20 cellular contexts compared by ENCODE assay signal in genomic region chr4:183343730-183344129, GRCh38. TPM values are rescaled to one million over a fixed set of nuclear protein-coding genes. Genes with fewer than 3 reads are reported as not detected.
DNase-seq lines count a peak whose midpoint lies in the region; ATAC-seq, FAIRE-seq and TF ChIP-seq lines count a peak whose summit lies in the region.
"Had no signal": no experiment of that assay in that cellular context is flagged by ENCODE, and none has a peak within 500 bp of the region (broad histone marks: within the 10 kb centered on the region; RNA-seq: fewer than 3 reads in every experiment).

No MANE protein-coding gene starts in this region.

- no peaks in the 10 kb centered on the region for H4K20me1 ChIP-seq in BLaER1
- H4K20me1 ChIP-seq in HepG2 (ENCODE audit: insufficient read depth, low read length), result no peaks in the 10 kb centered on the region

- POLR2A ChIA-PET in HepG2 (lab: Yijun Ruan, JAX), result no interaction called here

- DNase-seq in coronary artery (ENCODE audit: low spot score) (peak; percentile 35), HepG2 (ENCODE audit: low spot score) (no peak), posterior vena cava (ENCODE audit: low spot score) (peak; percentile 73), DMS153 (lab: John Stamatoyannopoulos, UW) (no peak), cortex of kidney (lab: John Stamatoyannopoulos, UW) (no peak)
- DNase-seq: 8988T; AML-193; C1 segment of cervical spinal cord; Calu3; CD4-positive, alpha-beta T cell; DMS 273 treated with DMSO at 0.1 percent for 48 hours; DMS79; GOT3 had no signal

- FAIRE-seq in HepG2 (lab: Jason Lieb, UNC), result no peak
- FAIRE-seq: GM12878, GM18507, HTR-8/SVneo had no signal

- H3K79me2 ChIP-seq in HepG2 (ENCODE audit: insufficient read depth, low read length), result no peaks in the 10 kb centered on the region

- 33% methylated on average over 7 of the region's 7 CpGs for WGBS in HepG2 (ENCODE audit: low lambda C conversion rate)

- H3K9ac ChIP-seq in BLaER1 (no peak overlapping the region), HepG2 (ENCODE audit: insufficient read depth, low read depth, low read length) (no peak overlapping the region)

- TF ChIP-seq CTCF in coronary artery (IDR thresholded peaks at IDR 0.05) (no peak), HepG2 (CRISPR knock-in tag; IDR thresholded peaks at IDR 0.05) (no peak)

- H3K4me3 ChIP-seq in BLaER1 (peak overlapping the region; percentile 59; the same call in 1 of the 2 replicates), coronary artery (no peak overlapping the region), HepG2 (replicated peaks in 1 of 3; ENCODE audit: insufficient read depth in 1 of 3, low read depth in 2 of 3, low read length in 3 of 3) (no peak overlapping the region)
- H3K4me3 ChIP-seq: GM12878, HAP-1 had no signal

- H3K4me1 ChIP-seq in BLaER1 (peaks cover 40% of the 10 kb centered on the region), HepG2 (ENCODE audit: insufficient read depth, low read length) (no peaks in the 10 kb centered on the region)
- H3K4me1 ChIP-seq: HAP-1 had no signal

- CTCF ChIA-PET in HepG2 (lab: Yijun Ruan, JAX; ENCODE audit: low intra/inter-chr PET ratio, low total read pairs), result no interaction called here

- BruUV-seq in HepG2 (replicated peaks; lab: Mats Ljungman, UMichigan), result no TSS peak

- ATAC-seq in HepG2 (peak; percentile 25; the same call in 2 of the 3 replicates), GM21360 (IDR thresholded peaks at IDR 0.05; ENCODE audit: unreplicated experiment) (no peak)

- H3K27ac ChIP-seq in BLaER1, result peak overlapping the region; percentile 88; the same call in 1 of the 2 replicates
- no peak overlapping the region for H3K27ac ChIP-seq in coronary artery
- no peak overlapping the region for H3K27ac ChIP-seq in HepG2 (ENCODE audit: extremely low read length, insufficient read depth, low read length)

- H3K27me3 ChIP-seq in BLaER1 (no peaks in the 10 kb centered on the region), HepG2 (ENCODE audit: control insufficient read depth in 1 of 2, insufficient read depth in 2 of 2, low read length in 2 of 2) (no peaks in the 10 kb centered on the region)

- H3K4me2 ChIP-seq in BLaER1, result peak overlapping the region; percentile 92
- H3K4me2 ChIP-seq in HepG2 (ENCODE audit: low read depth, low read length), result no peak overlapping the region

- H3K9me3 ChIP-seq in BLaER1, result no peaks in the 10 kb centered on the region
- no peaks in the 10 kb centered on the region for H3K9me3 ChIP-seq in HepG2 (ENCODE audit: low read length)
- H3K9me3 ChIP-seq: HAP-1 had no signal

- TF ChIP-seq RAD21 in HepG2 (CRISPR knock-in tag; IDR thresholded peaks at IDR 0.05), result no peak

- H3K36me3 ChIP-seq in BLaER1, result no peaks in the 10 kb centered on the region
- H3K36me3 ChIP-seq in HepG2 (replicated peaks in 1 of 2; ENCODE audit: control insufficient read depth in 1 of 2, insufficient read depth in 2 of 2, low read length in 2 of 2), result no peaks in the 10 kb centered on the region
- H3K36me3 ChIP-seq: HAP-1 had no signal

- H2AFZ ChIP-seq in HepG2 (ENCODE audit: low read length), result no peak overlapping the region

- TF ChIP-seq POLR2A in HepG2 (IDR thresholded peaks at IDR 0.05; ENCODE audit: insufficient read depth in 1 of 2, low read depth in 2 of 2, low read length in 2 of 2), result no peak

- intact Hi-C loops in HepG2 (cut with micrococcal nuclease; ENCODE audit: unreplicated experiment) (no loop called here), posterior vena cava (cut with DNase I) (loop anchor here in 1 of 2 donors (1.0 kb wide), 1 partner anchor 28 kb away; no protein-coding TSS in a partner anchor)

- TF ChIP-seq EP300 in HepG2 (IDR thresholded peaks at IDR 0.05; ENCODE audit: low read depth in 2 of 2, low read length in 2 of 2), result no peak
- no peak for TF ChIP-seq EP300 in HepG2 (CRISPR knock-in tag; IDR thresholded peaks at IDR 0.05; ENCODE audit: borderline replicate concordance)

- in situ Hi-C loops in HepG2 (cut with HindIII; ENCODE audit: extremely low pct_ligation_motif_present, low pct_unique_long_range_greater_than_20kb), result no loop called here

TF ChIP-seq in HepG2, 621 proteins besides CTCF, POLR2A, EP300 and RAD21 (continues in another document):
- TF ChIP-seq THAP8 (CRISPR knock-in tag; IDR thresholded peaks at IDR 0.05; ENCODE audit: borderline replicate concordance) (no peak), ZNF703 (CRISPR knock-in tag; IDR thresholded peaks at IDR 0.05; ENCODE audit: borderline replicate concordance) (no peak), ZNF136 (CRISPR knock-in tag; IDR thresholded peaks at IDR 0.05; ENCODE audit: low read depth) (no peak), TBL1XR1 (IDR thresholded peaks at IDR 0.05; ENCODE audit: borderline replicate concordance, low read length, partially characterized antibody) (no peak), CEBPG (CRISPR knock-in tag; IDR thresholded peaks at IDR 0.05) (no peak), ZNF704 (CRISPR knock-in tag; IDR thresholded peaks at IDR 0.05; ENCODE audit: borderline replicate concordance) (no peak)

RNA-seq across cellular contexts. Expression of gene CLDN24, which starts 21.5 kb away (rescaled TPM):
- not detected in 2 replicates for total RNA-seq in HepG2 (2016; rRNA removed; fragmentation: Illumina TruSeq; extraction: Trizol)
- total RNA-seq in HepG2 (2016; cell fraction: cytosol; rRNA removed; fragmentation: Illumina TruSeq; extraction: Trizol; ENCODE audit: low read depth), result not detected in 2 replicates
- not detected in 2 replicates for total RNA-seq in HepG2 (2016; cell fraction: insoluble cytoplasmic fraction; rRNA removed; fragmentation: Illumina TruSeq; extraction: Trizol)
- not detected in 2 replicates for total RNA-seq in HepG2 (2016; cell fraction: membrane; rRNA removed; fragmentation: Illumina TruSeq; extraction: Trizol)
- not detected in 2 replicates for total RNA-seq in HepG2 (2016; cell fraction: nucleus; rRNA removed; fragmentation: Illumina TruSeq; extraction: Trizol)
- polyA plus RNA-seq in HepG2 (2011; rRNA removed), result not detected in 2 replicates
- polyA plus RNA-seq in HepG2 (2011; cell fraction: cytosol; rRNA removed), result not detected in 2 replicates
- not detected in 2 replicates for polyA plus RNA-seq in HepG2 (2011; cell fraction: nucleus; rRNA removed)
- not detected in 2 replicates for polyA plus RNA-seq in HepG2 (2012)
- polyA plus RNA-seq in HepG2 (2016; cell fraction: cytosol; fragmentation: Illumina TruSeq; extraction: Trizol; ENCODE audit: low read depth), result not detected in 2 replicates
- polyA plus RNA-seq in HepG2 (2016; cell fraction: insoluble cytoplasmic fraction; fragmentation: Illumina TruSeq; extraction: Trizol; ENCODE audit: low read depth), result not detected in 2 replicates
- polyA plus RNA-seq in HepG2 (2016; cell fraction: membrane; fragmentation: Illumina TruSeq; extraction: Trizol; ENCODE audit: low read depth), result not detected in 2 replicates
- not detected in 2 replicates for polyA plus RNA-seq in HepG2 (2016; cell fraction: nucleus; fragmentation: Illumina TruSeq; extraction: Trizol; ENCODE audit: insufficient read depth, low read depth)
- not detected in 2 replicates for polyA minus RNA-seq in HepG2 (2011; rRNA and poly(A)+ RNA removed; ENCODE audit: low replicate concordance)
- polyA minus RNA-seq in HepG2 (2011; cell fraction: cytosol; rRNA and poly(A)+ RNA removed), result not detected in 2 replicates
- not detected in 2 replicates for polyA minus RNA-seq in HepG2 (2011; cell fraction: nucleus; rRNA and poly(A)+ RNA removed)
- total RNA-seq in posterior vena cava, result not detected
- total RNA-seq: Calu3; CD4-positive, alpha-beta T cell; G401; GM12878 had no signal
- polyA plus RNA-seq: GM12878 had no signal

RNA-seq across cellular contexts. Expression of gene CLDN22, which starts 23.7 kb away (rescaled TPM):
- not detected in 2 replicates for total RNA-seq in HepG2 (2016; rRNA removed; fragmentation: Illumina TruSeq; extraction: Trizol)
- total RNA-seq in HepG2 (2016; cell fraction: cytosol; rRNA removed; fragmentation: Illumina TruSeq; extraction: Trizol; ENCODE audit: low read depth), result not detected in 2 replicates
- total RNA-seq in HepG2 (2016; cell fraction: insoluble cytoplasmic fraction; rRNA removed; fragmentation: Illumina TruSeq; extraction: Trizol), result not detected in 2 replicates
- total RNA-seq in HepG2 (2016; cell fraction: membrane; rRNA removed; fragmentation: Illumina TruSeq; extraction: Trizol), result not detected in 2 replicates
- not detected in 2 replicates for total RNA-seq in HepG2 (2016; cell fraction: nucleus; rRNA removed; fragmentation: Illumina TruSeq; extraction: Trizol)
- 0.07 TPM in 1 of 2 replicates, not detected in the other for polyA plus RNA-seq in HepG2 (2011; rRNA removed)
- 0.03 TPM in 1 of 2 replicates, not detected in the other for polyA plus RNA-seq in HepG2 (2011; cell fraction: cytosol; rRNA removed)
- not detected in 2 replicates for polyA plus RNA-seq in HepG2 (2011; cell fraction: nucleus; rRNA removed)
- polyA plus RNA-seq in HepG2 (2012), result 0.90 and 1.0 TPM in 2 replicates
- not detected in 2 replicates for polyA plus RNA-seq in HepG2 (2016; cell fraction: cytosol; fragmentation: Illumina TruSeq; extraction: Trizol; ENCODE audit: low read depth)
- not detected in 2 replicates for polyA plus RNA-seq in HepG2 (2016; cell fraction: insoluble cytoplasmic fraction; fragmentation: Illumina TruSeq; extraction: Trizol; ENCODE audit: low read depth)
- polyA plus RNA-seq in HepG2 (2016; cell fraction: membrane; fragmentation: Illumina TruSeq; extraction: Trizol; ENCODE audit: low read depth), result not detected in 2 replicates
- polyA plus RNA-seq in HepG2 (2016; cell fraction: nucleus; fragmentation: Illumina TruSeq; extraction: Trizol; ENCODE audit: insufficient read depth, low read depth), result not detected in 2 replicates
- polyA minus RNA-seq in HepG2 (2011; rRNA and poly(A)+ RNA removed; ENCODE audit: low replicate concordance), result not detected in 2 replicates
- polyA minus RNA-seq in HepG2 (2011; cell fraction: cytosol; rRNA and poly(A)+ RNA removed), result not detected in 2 replicates
- polyA minus RNA-seq in HepG2 (2011; cell fraction: nucleus; rRNA and poly(A)+ RNA removed), result 0.13 TPM in 1 of 2 replicates, not detected in the other
- total RNA-seq in posterior vena cava, result not detected
- total RNA-seq: Calu3; CD4-positive, alpha-beta T cell; G401; GM12878 had no signal
- polyA plus RNA-seq: GM12878 had no signal

Comparison
In these comparisons a context has a peak if more than half of its experiments do, and no peak if none do; other contexts are left out.
1. DNase-seq: peak in coronary artery (single experiment) and posterior vena cava (single experiment); none in HepG2 (single experiment), DMS153 (single experiment) and cortex of kidney (single experiment).